In the genomic region with DNA sequence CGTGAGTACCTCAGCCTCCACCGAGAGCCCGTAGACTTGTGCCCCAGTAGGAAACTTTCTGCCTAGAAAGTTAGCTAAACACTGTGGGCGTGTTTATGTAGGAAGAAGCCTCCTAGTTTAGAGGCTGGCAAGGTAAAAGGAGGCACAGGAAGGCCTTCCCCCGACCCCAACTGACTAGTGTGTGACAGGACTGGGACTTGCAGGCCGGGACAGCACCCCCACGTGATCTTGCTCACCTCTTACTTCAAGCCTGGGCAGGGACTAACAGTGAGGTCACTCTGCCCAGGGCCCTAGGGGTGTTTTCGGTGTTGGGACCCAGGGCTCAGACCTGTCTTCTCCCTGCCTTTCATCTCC, we compare ENCODE assay signal across 8 cellular contexts. TPM values are rescaled to one million over a fixed set of nuclear protein-coding genes. Genes with fewer than 3 reads are reported as not detected.
DNase-seq lines count a peak whose midpoint lies in the region; ATAC-seq and TF ChIP-seq lines count a peak whose summit lies in the region.

No MANE protein-coding gene starts in this region.

- no peaks in the 10 kb centered on the region for H3K9me2 ChIP-seq in SK-N-SH

- TF ChIP-seq EP300 in SK-N-SH (IDR thresholded peaks at IDR 0.05; ENCODE audit: borderline replicate concordance in 1 of 2, low read depth in 1 of 2, low read length in 1 of 2): no peak

- DNase-seq in SK-N-SH: peak; percentile 60
- no peak for DNase-seq in fibroblast of lung (ENCODE audit: low read depth in 2 of 2)
- DNase-seq in DMS 273 treated with DMSO at 0.1 percent for 48 hours (lab: John Stamatoyannopoulos, UW): no peak
- DNase-seq in NCI-H82 treated with DMSO at 0.1 percent for 48 hours (lab: John Stamatoyannopoulos, UW; ENCODE audit: unreplicated experiment): no peak

- H3K4me1 ChIP-seq in SK-N-SH (ENCODE audit: control insufficient read depth in 1 of 2, insufficient read depth in 2 of 2, low read depth in 1 of 2, low read length in 1 of 2) (peaks cover 18 to 35% of the 10 kb centered on the region in 2 experiments; a peak in 2 of 4 replicates), fibroblast of lung (ENCODE audit: control insufficient read depth, extremely low read depth, insufficient read depth, low read length) (peaks cover 16% of the 10 kb centered on the region), rectal smooth muscle tissue (ENCODE audit: control insufficient read depth, insufficient read depth, low read length) (peaks cover 9% of the 10 kb centered on the region)

- H3K9ac ChIP-seq in SK-N-SH (peak overlapping the region; percentile 100), fibroblast of lung (ENCODE audit: insufficient read depth, low read length) (peak overlapping the region; percentile 99), rectal smooth muscle tissue (ENCODE audit: low read length) (peak overlapping the region; percentile 20)

- H3K36me3 ChIP-seq in SK-N-SH (replicated peaks in 1 of 2; ENCODE audit: control insufficient read depth in 1 of 2, insufficient read depth in 2 of 2, low read length in 1 of 2) (peaks cover under 1 to 2% of the 10 kb centered on the region in 2 experiments), fibroblast of lung (ENCODE audit: control insufficient read depth, insufficient read depth, low read length) (peaks cover 4% of the 10 kb centered on the region), rectal smooth muscle tissue (ENCODE audit: control insufficient read depth, insufficient read depth, low read length) (peaks cover 2% of the 10 kb centered on the region)

- H3K27ac ChIP-seq in SK-N-SH (ENCODE audit: low read depth in 2 of 2, low read length in 1 of 2): peak overlapping the region; percentile 60 to 97; a peak in 3 of 4 replicates
- peak overlapping the region; percentile 100 for H3K27ac ChIP-seq in fibroblast of lung (ENCODE audit: insufficient read depth, low read length)
- H3K27ac ChIP-seq in rectal smooth muscle tissue (ENCODE audit: low read depth, low read length): peak overlapping the region; percentile 97

- TF ChIP-seq RAD21 in SK-N-SH (IDR thresholded peaks at IDR 0.05; ENCODE audit: low read length): no peak

- H3K27me3 ChIP-seq in SK-N-SH (ENCODE audit: insufficient read depth) (no peaks in the 10 kb centered on the region), fibroblast of lung (ENCODE audit: control insufficient read depth, insufficient read depth, low read length) (no peaks in the 10 kb centered on the region), rectal smooth muscle tissue (ENCODE audit: control insufficient read depth, insufficient read depth, low read length) (no peaks in the 10 kb centered on the region)

- CTCF ChIA-PET in SK-N-SH (lab: Yijun Ruan, JAX): interaction anchor here (0.9 to 22.3 kb wide), 8 partner anchors 8 to 104 kb away, joined by 3 to 460 read pairs (median 6); partner anchors contain the start of gene IGSF9

- POLR2A ChIA-PET in SK-N-SH (lab: Yijun Ruan, JAX): no interaction called here

- peaks cover under 1% of the 10 kb centered on the region for H3F3A ChIP-seq in SK-N-SH (replicated peaks; ENCODE audit: insufficient read depth)

- peaks cover 29% of the 10 kb centered on the region for H4K20me1 ChIP-seq in SK-N-SH (ENCODE audit: insufficient read depth)
- no peaks in the 10 kb centered on the region for H4K20me1 ChIP-seq in fibroblast of lung (ENCODE audit: control insufficient read depth, extremely low read depth, insufficient read depth, low read length)

- H3K79me2 ChIP-seq in SK-N-SH (ENCODE audit: insufficient read depth): peaks cover 56% of the 10 kb centered on the region
- peaks cover 43% of the 10 kb centered on the region for H3K79me2 ChIP-seq in fibroblast of lung (ENCODE audit: control insufficient read depth, insufficient read depth, low read length)

- no peak for TF ChIP-seq CTCF in SK-N-SH (IDR thresholded peaks at IDR 0.05)
- TF ChIP-seq CTCF in fibroblast of lung (conservative IDR thresholded peaks at IDR 0.05 in 1 of 2, IDR thresholded peaks at IDR 0.05 in 1 of 2; ENCODE audit: low read depth in 1 of 2, low read length in 2 of 2): no peak

- H3K4me2 ChIP-seq in SK-N-SH (peak overlapping the region; percentile 93), fibroblast of lung (ENCODE audit: extremely low read depth, insufficient read depth, low read length) (peak overlapping the region; percentile 89)

- ATAC-seq in GM18511 (IDR thresholded peaks at IDR 0.05; ENCODE audit: unreplicated experiment) (peak; percentile 10), HG02588 (IDR thresholded peaks at IDR 0.05; ENCODE audit: unreplicated experiment) (peak; percentile 2), GM18502 (IDR thresholded peaks at IDR 0.05; ENCODE audit: poor library complexity, unreplicated experiment) (no peak)

- peak overlapping the region; percentile 91 to 97 for H3K4me3 ChIP-seq in SK-N-SH (ENCODE audit: low read depth in 2 of 2, low read length in 1 of 2)
- H3K4me3 ChIP-seq in fibroblast of lung (replicated peaks in 1 of 4; ENCODE audit: control extremely low read depth in 1 of 4, insufficient read depth in 1 of 4, low read depth in 3 of 4, low read length in 4 of 4): peak overlapping the region; percentile 44 to 98 (median 91)
- peak overlapping the region; percentile 99 for H3K4me3 ChIP-seq in rectal smooth muscle tissue (ENCODE audit: low read length)

- WGBS in SK-N-SH (ENCODE audit: low lambda C conversion rate): 14% methylated on average over 8 of the region's 8 CpGs

- H3K9me3 ChIP-seq in SK-N-SH (no peaks in the 10 kb centered on the region), fibroblast of lung (ENCODE audit: control insufficient read depth, insufficient read depth, low read depth, low read length) (no peaks in the 10 kb centered on the region)

- H2AFZ ChIP-seq in SK-N-SH (ENCODE audit: low read depth) (peak overlapping the region; percentile 83), fibroblast of lung (ENCODE audit: low read length) (peak overlapping the region; percentile 84)

TF ChIP-seq in SK-N-SH, 30 proteins besides CTCF, POLR2A, EP300 and RAD21:
- TF ChIP-seq, protein P1, sequence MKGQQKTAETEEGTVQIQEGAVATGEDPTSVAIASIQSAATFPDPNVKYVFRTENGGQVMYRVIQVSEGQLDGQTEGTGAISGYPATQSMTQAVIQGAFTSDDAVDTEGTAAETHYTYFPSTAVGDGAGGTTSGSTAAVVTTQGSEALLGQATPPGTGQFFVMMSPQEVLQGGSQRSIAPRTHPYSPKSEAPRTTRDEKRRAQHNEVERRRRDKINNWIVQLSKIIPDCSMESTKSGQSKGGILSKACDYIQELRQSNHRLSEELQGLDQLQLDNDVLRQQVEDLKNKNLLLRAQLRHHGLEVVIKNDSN (IDR thresholded peaks at IDR 0.05; ENCODE audit: borderline replicate concordance, low read depth): peak; percentile 46; the same call in 1 of the 2 replicates
- no peak for TF ChIP-seq FOSL2 (IDR thresholded peaks at IDR 0.05; ENCODE audit: borderline replicate concordance, low read depth)

RNA-seq across cellular contexts. Expression of gene TAGLN2, which starts 0.4 kb away (rescaled TPM):
- polyA plus RNA-seq in SK-N-SH (2012; rRNA removed) (625 and 646 TPM in 2 replicates), fibroblast of lung (718 and 768 TPM in 2 replicates)
- polyA plus RNA-seq in SK-N-SH (2012; cell fraction: cytosol; rRNA removed): 361 and 510 TPM in 2 replicates
- polyA plus RNA-seq in SK-N-SH (2012; cell fraction: nucleus; rRNA removed): 304 and 445 TPM in 2 replicates
- total RNA-seq in fibroblast of lung: 220 and 300 TPM in 2 replicates
- polyA plus RNA-seq in fibroblast of lung (2012): 846 and 900 TPM in 2 replicates
- 726 and 765 TPM in 2 replicates for polyA minus RNA-seq in fibroblast of lung (ENCODE audit: low replicate concordance)

RNA-seq across cellular contexts. Expression of gene IGSF9, which starts 19.7 kb away (rescaled TPM):
- polyA plus RNA-seq in SK-N-SH (2012; rRNA removed) (0.86 and 2.4 TPM in 2 replicates), fibroblast of lung (not detected in 2 replicates)
- polyA plus RNA-seq in SK-N-SH (2012; cell fraction: cytosol; rRNA removed): 0.62 and 1.3 TPM in 2 replicates
- 6.9 and 10.8 TPM in 2 replicates for polyA plus RNA-seq in SK-N-SH (2012; cell fraction: nucleus; rRNA removed)
- total RNA-seq in fibroblast of lung: under 0.01 TPM in 2 replicates
- not detected in 2 replicates for polyA plus RNA-seq in fibroblast of lung (2012)
- polyA minus RNA-seq in fibroblast of lung (ENCODE audit: low replicate concordance): not detected in 2 replicates

RNA-seq across cellular contexts. Expression of gene CFAP45, which starts 25.7 kb away (rescaled TPM):
- 0.57 and 0.74 TPM in 2 replicates for polyA plus RNA-seq in SK-N-SH (2012; rRNA removed)
- polyA plus RNA-seq in SK-N-SH (2012; cell fraction: cytosol; rRNA removed): 0.51 and 0.66 TPM in 2 replicates
- polyA plus RNA-seq in SK-N-SH (2012; cell fraction: nucleus; rRNA removed): 0.95 and 2.1 TPM in 2 replicates
- total RNA-seq in fibroblast of lung: 0.51 and 1.5 TPM in 2 replicates
- polyA plus RNA-seq in fibroblast of lung: 1.1 and 1.2 TPM in 2 replicates
- 0.95 and 1.6 TPM in 2 replicates for polyA plus RNA-seq in fibroblast of lung (2012)
- not detected in 2 replicates for polyA minus RNA-seq in fibroblast of lung (ENCODE audit: low replicate concordance)

RNA-seq across cellular contexts. Expression of gene SLAMF9, which starts 28.3 kb away (rescaled TPM):
- polyA plus RNA-seq in SK-N-SH (2012; rRNA removed) (0.12 and 0.19 TPM in 2 replicates), fibroblast of lung (not detected in 2 replicates)
- 0.08 and 0.18 TPM in 2 replicates for polyA plus RNA-seq in SK-N-SH (2012; cell fraction: cytosol; rRNA removed)
- polyA plus RNA-seq in SK-N-SH (2012; cell fraction: nucleus; rRNA removed): 0.08 and 0.18 TPM in 2 replicates
- not detected in 2 replicates for total RNA-seq in fibroblast of lung
- polyA plus RNA-seq in fibroblast of lung (2012): not detected in 2 replicates
- polyA minus RNA-seq in fibroblast of lung (ENCODE audit: low replicate concordance): not detected in 2 replicates

Comparison
In these comparisons a context has a peak if more than half of its experiments do, and no peak if none do; other contexts are left out.
1. H3K9ac ChIP-seq: peak in every context shown above with its lines; median percentile 100 in SK-N-SH; 99 in fibroblast of lung; 20 in rectal smooth muscle tissue.